29 cellular contexts compared by ENCODE assay signal in genomic region chr5:31983851-31984250, GRCh38.
DNase-seq lines count a peak whose midpoint lies in the region; ATAC-seq and TF ChIP-seq lines count a peak whose summit lies in the region.
"Had no signal": no experiment of that assay in that cellular context is flagged by ENCODE, and none has a peak within 500 bp of the region (broad histone marks: within the 10 kb centered on the region; RNA-seq: fewer than 3 reads in every experiment).

No MANE protein-coding gene starts in this region.

- intact Hi-C loops in psoas muscle (cut with DNase I): no loop called here

- ATAC-seq in psoas muscle (peak; percentile 44 to 75 (median 54)), GM19395 (IDR thresholded peaks at IDR 0.05; ENCODE audit: unreplicated experiment) (no peak)
- ATAC-seq in natural killer cell treated with Interleukin-12 subunit alpha and Interleukin-12 subunit beta and Interleukin-15 and Interleukin-18, amount 100 ng/mL, for 72 hours: no peak
- ATAC-seq: activated CD8-positive, alpha-beta T cell treated with anti-CD3 and anti-CD28 coated beads, Interleukin-2, amount 10 ng/mL, durations not matched to agents 7 days and 5 days; foreskin keratinocyte had no signal

- no peak overlapping the region for H3K27ac Mint-ChIP-seq in natural killer cell treated with Interleukin-12 subunit alpha and Interleukin-12 subunit beta and Interleukin-15 and Interleukin-18, amount 100 ng/mL, for 72 hours
- H3K27ac Mint-ChIP-seq: activated CD8-positive, alpha-beta T cell treated with anti-CD3 and anti-CD28 coated beads, Interleukin-2, amount 10 ng/mL, durations not matched to agents 7 days and 5 days; activated naive CD4-positive, alpha-beta T cell treated with anti-CD3 and anti-CD28 coated beads for 36 hours; nephron progenitor cell had no signal

- H3K9me3 ChIP-seq in psoas muscle: no peaks in the 10 kb centered on the region

- no peak overlapping the region for H3K4me3 Mint-ChIP-seq in natural killer cell treated with Interleukin-12 subunit alpha and Interleukin-12 subunit beta and Interleukin-15 and Interleukin-18, amount 100 ng/mL, for 72 hours
- H3K4me3 Mint-ChIP-seq: activated CD8-positive, alpha-beta T cell treated with anti-CD3 and anti-CD28 coated beads, Interleukin-2, amount 10 ng/mL, durations not matched to agents 7 days and 5 days; activated naive CD4-positive, alpha-beta T cell treated with anti-CD3 and anti-CD28 coated beads for 36 hours; nephron progenitor cell had no signal

- peaks cover 4 to 9% of the 10 kb centered on the region in 2 donors for H3K27me3 Mint-ChIP-seq in natural killer cell treated with Interleukin-12 subunit alpha and Interleukin-12 subunit beta and Interleukin-15 and Interleukin-18, amount 100 ng/mL, for 72 hours

- H3K9me3 Mint-ChIP-seq in natural killer cell treated with Interleukin-12 subunit alpha and Interleukin-12 subunit beta and Interleukin-15 and Interleukin-18, amount 100 ng/mL, for 72 hours: no peaks in the 10 kb centered on the region

- H3K36me3 Mint-ChIP-seq in natural killer cell treated with Interleukin-12 subunit alpha and Interleukin-12 subunit beta and Interleukin-15 and Interleukin-18, amount 100 ng/mL, for 72 hours: no peaks in the 10 kb centered on the region

- H3K4me1 Mint-ChIP-seq in natural killer cell treated with Interleukin-12 subunit alpha and Interleukin-12 subunit beta and Interleukin-15 and Interleukin-18, amount 100 ng/mL, for 72 hours (ENCODE audit: low read depth in 2 of 2): no peaks in the 10 kb centered on the region

- DNase-seq in AG08395 (ENCODE audit: low spot score) (peak; percentile 72), GM04503 (ENCODE audit: low read depth) (peak; percentile 67), epidermal melanocyte (ENCODE audit: insufficient read length, low spot score) (peak; percentile 43), psoas muscle (no peak), NCI-H82 (lab: John Stamatoyannopoulos, UW) (no peak), globus pallidus (ENCODE audit: low spot score) (no peak)
- no peak for DNase-seq in natural killer cell treated with Interleukin-12 subunit alpha and Interleukin-12 subunit beta and Interleukin-15 and Interleukin-18, amount 100 ng/mL, for 72 hours (ENCODE audit: low spot score)
- DNase-seq: activated CD4-positive, alpha-beta T cell treated with anti-CD3 and anti-CD28 coated beads for 4 hours; activated CD8-positive, alpha-beta T cell treated with anti-CD3 and anti-CD28 coated beads, Interleukin-2, amount 10 ng/mL, durations not matched to agents 7 days and 5 days; activated naive CD4-positive, alpha-beta T cell treated with anti-CD3 and anti-CD28 coated beads for 36 hours; brain microvascular endothelial cell; C1 segment of cervical spinal cord; COR-L47; DMS53; effector CD8-positive, alpha-beta T cell; erythroblast; foreskin keratinocyte; IMR-90; NCI-H1048; NCI-H1694; NCI-H446 treated with DMSO at 0.1 percent for 48 hours; nephron progenitor cell; small intestine; stimulated activated naive CD4-positive, alpha-beta T cell; T-helper 9 cell; WERI-Rb-1 had no signal

- no peak overlapping the region for H3K4me3 ChIP-seq in psoas muscle
- H3K4me3 ChIP-seq: lung, SJSA1 had no signal

- H3K27ac ChIP-seq in psoas muscle: no peak overlapping the region
- H3K27ac ChIP-seq: brain microvascular endothelial cell, foreskin keratinocyte, SJSA1, WERI-Rb-1 had no signal

- H3K4me1 ChIP-seq in psoas muscle: peaks cover 13% of the 10 kb centered on the region

- TF ChIP-seq CTCF in psoas muscle (IDR thresholded peaks at IDR 0.05): no peak

- WGBS in psoas muscle, 3 donors: 4 to 6% (median 4%) methylated on average over 4 of the region's 4 CpGs

- H3K36me3 ChIP-seq in psoas muscle (ENCODE audit: insufficient read depth in 1 of 2, low read depth in 1 of 2): no peaks in the 10 kb centered on the region
- H3K36me3 ChIP-seq: brain microvascular endothelial cell, SJSA1 had no signal

- H3K27me3 ChIP-seq in psoas muscle (ENCODE audit: insufficient read depth in 3 of 3, low read length in 2 of 3): no peaks in the 10 kb centered on the region
- H3K27me3 ChIP-seq: brain microvascular endothelial cell, foreskin keratinocyte, SJSA1 had no signal

Comparison
In these comparisons a context has a peak if more than half of its experiments do, and no peak if none do; other contexts are left out.
1. DNase-seq: peak in AG08395 (single experiment), GM04503 (single experiment) and epidermal melanocyte (single experiment); none in psoas muscle (0 of 2), NCI-H82 (single experiment), natural killer cell treated with Interleukin-12 subunit alpha and Interleukin-12 subunit beta and Interleukin-15 and Interleukin-18, amount 100 ng/mL, for 72 hours (single experiment) and globus pallidus (single experiment).
2. ATAC-seq: peak in psoas muscle (4 of 4); none in natural killer cell treated with Interleukin-12 subunit alpha and Interleukin-12 subunit beta and Interleukin-15 and Interleukin-18, amount 100 ng/mL, for 72 hours (0 of 2) and GM19395 (single experiment).